In the genomic region with DNA sequence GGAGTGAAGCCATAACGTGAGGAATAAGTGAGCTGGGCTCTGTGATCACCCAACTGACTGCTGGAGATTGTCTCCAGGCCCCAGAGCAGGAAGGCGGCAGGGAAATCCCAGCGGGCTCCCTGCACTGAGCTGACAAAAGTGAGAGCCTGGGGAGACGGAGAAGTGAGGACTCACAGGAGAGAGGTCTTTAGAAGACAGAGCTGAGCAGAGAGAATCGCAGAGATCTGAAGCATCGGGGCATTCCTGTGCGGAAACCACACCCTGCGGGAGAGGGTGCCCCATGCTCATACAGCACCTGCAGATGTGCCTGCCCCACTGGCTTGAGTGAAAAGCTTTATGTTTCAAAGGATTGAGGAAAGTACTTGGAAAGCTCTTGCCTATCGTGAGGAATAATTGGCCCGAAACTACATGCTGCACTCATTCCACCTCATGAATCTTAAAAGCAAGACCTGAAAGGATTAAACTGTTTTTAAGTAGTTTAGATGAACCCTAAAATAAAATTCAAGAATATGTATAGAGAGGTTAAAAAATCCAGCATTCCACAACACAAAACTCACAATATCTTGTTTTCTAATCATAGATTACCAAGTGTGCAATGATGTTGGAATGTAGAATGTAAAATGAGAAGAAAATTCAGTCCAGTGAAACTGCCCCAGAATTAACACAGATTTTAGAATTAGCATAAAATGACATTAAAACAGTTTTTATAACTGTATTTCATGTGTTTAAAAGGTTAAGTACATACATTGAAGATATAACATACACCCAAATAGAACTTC, we compare ENCODE assay signal across 17 cellular contexts. TPM values are rescaled to one million over a fixed set of nuclear protein-coding genes. Genes with fewer than 3 reads are reported as not detected.
"Had no signal": no experiment of that assay in that cellular context is flagged by ENCODE, and none has a peak within 500 bp of the region (broad histone marks: within the 10 kb centered on the region; RNA-seq: fewer than 3 reads in every experiment).

No MANE protein-coding gene starts in this region.

- ATAC-seq: activated T-cell treated with anti-CD3 and anti-CD28 coated beads, Interleukin-2, amount 50 U/mL, for 4 hours; gastrocnemius medialis; left colon; naive thymus-derived CD4-positive, alpha-beta T cell had no signal

- H3K4me1 ChIP-seq: gastrocnemius medialis had no signal

- H3K27me3 ChIP-seq: dorsolateral prefrontal cortex, gastrocnemius medialis, upper lobe of left lung had no signal

- H3K27ac Mint-ChIP-seq: activated CD4-positive, alpha-beta memory T cell treated with anti-CD3 and anti-CD28 coated beads for 36 hours; activated naive CD8-positive, alpha-beta T cell treated with anti-CD3 and anti-CD28 coated beads for 36 hours; naive thymus-derived CD4-positive, alpha-beta T cell; stimulated activated naive CD8-positive, alpha-beta T cell treated with anti-CD3 and anti-CD28 coated beads, Interleukin-15, Interleukin-2, amounts not matched to agents 100 ng/mL and 50 ng/mL, for 24 hours; T-helper 2 cell treated with Interferon-gamma antibody and Interleukin-4, amounts not matched to agents 5 μg/mL and 100 μg/mL, for 36 hours had no signal

- H3K27me3 Mint-ChIP-seq: activated CD4-positive, alpha-beta memory T cell treated with anti-CD3 and anti-CD28 coated beads for 36 hours; activated naive CD8-positive, alpha-beta T cell treated with anti-CD3 and anti-CD28 coated beads for 36 hours; stimulated activated naive CD8-positive, alpha-beta T cell treated with anti-CD3 and anti-CD28 coated beads, Interleukin-15, Interleukin-2, amounts not matched to agents 100 ng/mL and 50 ng/mL, for 24 hours had no signal

- H3K36me3 ChIP-seq: gastrocnemius medialis, upper lobe of left lung had no signal

- H3K4me1 Mint-ChIP-seq: activated naive CD8-positive, alpha-beta T cell treated with anti-CD3 and anti-CD28 coated beads for 36 hours; naive thymus-derived CD4-positive, alpha-beta T cell had no signal

- H3K4me3 ChIP-seq: dorsolateral prefrontal cortex, gastrocnemius medialis, lung, upper lobe of left lung had no signal

- DNase-seq: activated CD4-positive, alpha-beta memory T cell treated with anti-CD3 and anti-CD28 coated beads for 36 hours; activated effector memory CD4-positive, alpha-beta T cell treated with anti-CD3 and anti-CD28 coated beads, Interleukin-2, amount 50 U/mL, for 16 hours; activated naive CD8-positive, alpha-beta T cell treated with anti-CD3 and anti-CD28 coated beads for 36 hours; activated T-cell treated with anti-CD3 and anti-CD28 coated beads, Interleukin-2, amount 50 U/mL, for 4 hours; aorta; dorsolateral prefrontal cortex; gastrocnemius medialis; left colon; naive thymus-derived CD4-positive, alpha-beta T cell; occipital lobe; stimulated activated CD4-positive, alpha-beta T cell treated with anti-CD3 and anti-CD28 coated beads, Interleukin-15, amount 100 ng/mL, for 24 hours; stimulated activated CD4-positive, alpha-beta T cell treated with anti-CD3 and anti-CD28 coated beads, Interleukin-4, amount 100 ng/mL, for 24 hours; SW 1271; upper lobe of left lung had no signal

- H3K27ac ChIP-seq: dorsolateral prefrontal cortex, gastrocnemius medialis, upper lobe of left lung had no signal

- H3K9me3 Mint-ChIP-seq: activated CD4-positive, alpha-beta memory T cell treated with anti-CD3 and anti-CD28 coated beads for 36 hours; activated naive CD8-positive, alpha-beta T cell treated with anti-CD3 and anti-CD28 coated beads for 36 hours; activated T-cell treated with anti-CD3 and anti-CD28 coated beads, Interleukin-2, amount 50 U/mL, for 4 hours; naive thymus-derived CD4-positive, alpha-beta T cell; stimulated activated naive CD8-positive, alpha-beta T cell treated with anti-CD3 and anti-CD28 coated beads, Interleukin-15, Interleukin-2, amounts not matched to agents 100 ng/mL and 50 ng/mL, for 24 hours; T-helper 2 cell treated with Interferon-gamma antibody and Interleukin-4, amounts not matched to agents 5 μg/mL and 100 μg/mL, for 36 hours had no signal

- H3K4me3 Mint-ChIP-seq: activated CD4-positive, alpha-beta memory T cell treated with anti-CD3 and anti-CD28 coated beads for 36 hours; activated naive CD8-positive, alpha-beta T cell treated with anti-CD3 and anti-CD28 coated beads for 36 hours; activated T-cell treated with anti-CD3 and anti-CD28 coated beads, Interleukin-2, amount 50 U/mL, for 4 hours; naive thymus-derived CD4-positive, alpha-beta T cell; stimulated activated naive CD8-positive, alpha-beta T cell treated with anti-CD3 and anti-CD28 coated beads, Interleukin-15, Interleukin-2, amounts not matched to agents 100 ng/mL and 50 ng/mL, for 24 hours; T-helper 2 cell treated with Interferon-gamma antibody and Interleukin-4, amounts not matched to agents 5 μg/mL and 100 μg/mL, for 36 hours had no signal

- H3K36me3 Mint-ChIP-seq: activated CD4-positive, alpha-beta memory T cell treated with anti-CD3 and anti-CD28 coated beads for 36 hours; activated naive CD8-positive, alpha-beta T cell treated with anti-CD3 and anti-CD28 coated beads for 36 hours; naive thymus-derived CD4-positive, alpha-beta T cell had no signal

- H3K9me3 ChIP-seq: gastrocnemius medialis, upper lobe of left lung had no signal

RNA-seq across cellular contexts. Expression of gene THBS2, which starts 17.7 kb away (rescaled TPM):
- total RNA-seq: activated CD4-positive, alpha-beta memory T cell treated with anti-CD3 and anti-CD28 coated beads for 36 hours; activated naive CD8-positive, alpha-beta T cell treated with anti-CD3 and anti-CD28 coated beads for 36 hours; naive thymus-derived CD4-positive, alpha-beta T cell had no signal
